Comparison of ENCODE assay signal across 8 cellular contexts in genomic region chr6:157461000-157461915, GRCh38.
DNase-seq lines count a peak whose midpoint lies in the region; ATAC-seq and TF ChIP-seq lines count a peak whose summit lies in the region.

No MANE protein-coding gene starts in this region.

- no peak overlapping the region for H3K4me2 ChIP-seq in DND-41 (ENCODE audit: insufficient read depth, low read length)

- POLR2A ChIA-PET in activated CD4-positive, alpha-beta T cell treated with anti-CD3 and anti-CD28 coated beads, Interleukin-2, amount 10 ng/mL, durations not matched to agents 7 days and 5 days (lab: Charles Lee), result no interaction called here

- H3K36me3 ChIP-seq in DND-41 (ENCODE audit: insufficient read depth, low read length), result no peaks in the 10 kb centered on the region

- no peaks in the 10 kb centered on the region for H3K27me3 Mint-ChIP-seq in activated CD4-positive, alpha-beta T cell treated with anti-CD3 and anti-CD28 coated beads, Interleukin-2, amount 10 ng/mL, durations not matched to agents 7 days and 5 days

- DNase-seq in DND-41 (no peak), kidney glomerular epithelial cell (lab: John Stamatoyannopoulos, UW) (peak; percentile 39), NCI-H1092 treated with DMSO at 0.1 percent for 48 hours (lab: John Stamatoyannopoulos, UW) (no peak)
- DNase-seq in activated CD4-positive, alpha-beta T cell treated with anti-CD3 and anti-CD28 coated beads, Interleukin-2, amount 10 ng/mL, durations not matched to agents 7 days and 5 days, result peak; percentile 38

- peak overlapping the region; percentile 58 for H3K27ac Mint-ChIP-seq in activated CD4-positive, alpha-beta T cell treated with anti-CD3 and anti-CD28 coated beads, Interleukin-2, amount 10 ng/mL, durations not matched to agents 7 days and 5 days

- H3K27ac ChIP-seq in DND-41 (ENCODE audit: low read length), result no peak overlapping the region

- ATAC-seq in DND-41 (ENCODE audit: insufficient read depth, low read depth), result no peak
- ATAC-seq in GM18909 (IDR thresholded peaks at IDR 0.05; ENCODE audit: poor library complexity, unreplicated experiment), result peak; percentile 56
- ATAC-seq in HG03108 (IDR thresholded peaks at IDR 0.05; ENCODE audit: unreplicated experiment), result peak; percentile 42
- ATAC-seq in GM19455 (IDR thresholded peaks at IDR 0.05; ENCODE audit: unreplicated experiment), result no peak
- ATAC-seq in GM21526 (IDR thresholded peaks at IDR 0.05; ENCODE audit: low FRiP score, unreplicated experiment), result no peak

- H3K36me3 Mint-ChIP-seq in activated CD4-positive, alpha-beta T cell treated with anti-CD3 and anti-CD28 coated beads, Interleukin-2, amount 10 ng/mL, durations not matched to agents 7 days and 5 days (ENCODE audit: low read depth), result peaks cover 10% of the 10 kb centered on the region

- H3K27me3 ChIP-seq in DND-41 (ENCODE audit: insufficient read depth, low read length, poor library complexity), result no peaks in the 10 kb centered on the region

- no peak overlapping the region for H3K4me3 ChIP-seq in DND-41 (ENCODE audit: low read depth in 1 of 2, low read length in 2 of 2)

- peaks cover 5% of the 10 kb centered on the region for H3K4me1 ChIP-seq in DND-41 (ENCODE audit: insufficient read depth, low read length)

- no peaks in the 10 kb centered on the region for H3K79me2 ChIP-seq in DND-41 (ENCODE audit: insufficient read depth, low read length)

- H3K9me3 ChIP-seq in DND-41 (ENCODE audit: insufficient read depth, low read length, severe bottlenecking), result no peaks in the 10 kb centered on the region

- TF ChIP-seq CTCF in DND-41 (IDR thresholded peaks at IDR 0.05; ENCODE audit: borderline replicate concordance, extremely low read depth, low read length, poor library complexity, severe bottlenecking), result peak; percentile 8

- CTCF ChIA-PET in activated CD4-positive, alpha-beta T cell treated with anti-CD3 and anti-CD28 coated beads, Interleukin-2, amount 10 ng/mL, durations not matched to agents 7 days and 5 days (lab: Charles Lee), result interaction anchor here (1.2 to 1.8 kb wide), 2 partner anchors 8 to 9 kb away, joined by 4 to 6 read pairs; no protein-coding TSS in a partner anchor

- no peak overlapping the region; the same call in 1 of the 2 replicates for H2AFZ ChIP-seq in DND-41 (ENCODE audit: low read depth, low read length)

- H3K4me3 Mint-ChIP-seq in activated CD4-positive, alpha-beta T cell treated with anti-CD3 and anti-CD28 coated beads, Interleukin-2, amount 10 ng/mL, durations not matched to agents 7 days and 5 days, result no peak overlapping the region

- H3K9ac ChIP-seq in DND-41 (ENCODE audit: low read depth, low read length), result no peak overlapping the region

- H4K20me1 ChIP-seq in DND-41 (ENCODE audit: insufficient read depth, low read length), result no peaks in the 10 kb centered on the region

- no peaks in the 10 kb centered on the region for H3K9me3 Mint-ChIP-seq in activated CD4-positive, alpha-beta T cell treated with anti-CD3 and anti-CD28 coated beads, Interleukin-2, amount 10 ng/mL, durations not matched to agents 7 days and 5 days

- peaks cover 70% of the 10 kb centered on the region for H3K4me1 Mint-ChIP-seq in activated CD4-positive, alpha-beta T cell treated with anti-CD3 and anti-CD28 coated beads, Interleukin-2, amount 10 ng/mL, durations not matched to agents 7 days and 5 days

Comparison
In these comparisons a context has a peak if more than half of its experiments do, and no peak if none do; other contexts are left out.
1. ATAC-seq: peak in GM18909 (single experiment) and HG03108 (single experiment); none in DND-41 (single experiment), GM19455 (single experiment) and GM21526 (single experiment).
2. DNase-seq: peak in activated CD4-positive, alpha-beta T cell treated with anti-CD3 and anti-CD28 coated beads, Interleukin-2, amount 10 ng/mL, durations not matched to agents 7 days and 5 days (single experiment) and kidney glomerular epithelial cell (single experiment); none in DND-41 (single experiment) and NCI-H1092 treated with DMSO at 0.1 percent for 48 hours (single experiment).